ENCODE assay signal across 13 cellular contexts in genomic region chr2:47063159-47063930, GRCh38.
DNase-seq lines count a peak whose midpoint lies in the region; ATAC-seq and TF ChIP-seq lines count a peak whose summit lies in the region.
"Had no signal": no experiment of that assay in that cellular context is flagged by ENCODE, and none has a peak within 500 bp of the region (broad histone marks: within the 10 kb centered on the region; RNA-seq: fewer than 3 reads in every experiment).

No MANE protein-coding gene starts in this region.

- H3K4me1 ChIP-seq in transverse colon: peaks cover 19 to 72% (median 41%) of the 10 kb centered on the region in 4 donors

- H3K27ac ChIP-seq in caudate nucleus (ENCODE audit: low read depth, low read length) (peak overlapping the region; percentile 91), transverse colon (peak overlapping the region; percentile 8 to 87 (median 61))
- H3K27ac ChIP-seq: suprapubic skin had no signal

- H3K27ac Mint-ChIP-seq in activated T-cell treated with anti-CD3 and anti-CD28 coated beads, Interleukin-2, amount 50 U/mL, for 24 hours: peak overlapping the region; percentile 0
- H3K27ac Mint-ChIP-seq in nephron: peak overlapping the region; percentile 81 to 91 (median 89)

- no peak overlapping the region for H3K4me3 Mint-ChIP-seq in activated T-cell treated with anti-CD3 and anti-CD28 coated beads, Interleukin-2, amount 50 U/mL, for 24 hours
- H3K4me3 Mint-ChIP-seq in nephron: peak overlapping the region in 1 of 3 experiments; percentile 22

- TF ChIP-seq POLR2A in transverse colon (IDR thresholded peaks at IDR 0.05): no peak

- H3K4me1 Mint-ChIP-seq in activated T-cell treated with anti-CD3 and anti-CD28 coated beads, Interleukin-2, amount 50 U/mL, for 24 hours (ENCODE audit: low read depth): peaks cover 14% of the 10 kb centered on the region
- peaks cover 67% of the 10 kb centered on the region for H3K4me1 Mint-ChIP-seq in nephron

- H3K27me3 Mint-ChIP-seq in activated T-cell treated with anti-CD3 and anti-CD28 coated beads, Interleukin-2, amount 50 U/mL, for 24 hours: no peaks in the 10 kb centered on the region
- no peaks in the 10 kb centered on the region for H3K27me3 Mint-ChIP-seq in nephron (ENCODE audit: low read depth)

- peaks cover 82% of the 10 kb centered on the region for H3K36me3 Mint-ChIP-seq in activated T-cell treated with anti-CD3 and anti-CD28 coated beads, Interleukin-2, amount 50 U/mL, for 24 hours (ENCODE audit: low read depth)
- no peaks in the 10 kb centered on the region for H3K36me3 Mint-ChIP-seq in nephron (ENCODE audit: low read depth)

- TF ChIP-seq CTCF in nephron (IDR thresholded peaks at IDR 0.05; ENCODE audit: unreplicated experiment in 3 of 3): no peak
- no peak for TF ChIP-seq CTCF in transverse colon (IDR thresholded peaks at IDR 0.05)

- H3K9me3 ChIP-seq in transverse colon (no peaks in the 10 kb centered on the region), MG63 (no peaks in the 10 kb centered on the region)
- H3K9me3 ChIP-seq: suprapubic skin had no signal

- H3K36me3 ChIP-seq in transverse colon (peaks cover 0 to 7% (median 0%) of the 10 kb centered on the region in 4 donors), MG63 (peaks cover 25% of the 10 kb centered on the region)

- intact Hi-C loops in transverse colon (cut with DNase I; ENCODE audit: low total_unique reads): no loop called here

- H3K27me3 ChIP-seq in transverse colon (no peaks in the 10 kb centered on the region), MG63 (no peaks in the 10 kb centered on the region)
- H3K27me3 ChIP-seq: suprapubic skin had no signal

- no peak for DNase-seq in activated T-cell treated with anti-CD3 and anti-CD28 coated beads, Interleukin-2, amount 50 U/mL, for 24 hours
- DNase-seq in activated T-cell treated with anti-CD3 and anti-CD28 coated beads, Interleukin-2, amount 50 U/mL, for 1 hour: no peak
- DNase-seq in caudate nucleus (lab: John Stamatoyannopoulos, UW) (peak in 1 of 61 donors; percentile 21), transverse colon (no peak), MG63 (no peak), ureter (ENCODE audit: low spot score) (no peak)
- DNase-seq: activated CD8-positive, alpha-beta memory T cell treated with anti-CD3 and anti-CD28 coated beads, Interleukin-2, amount 50 U/mL, for 48 hours; DMS79 had no signal

- WGBS in transverse colon (ENCODE audit: low coverage in 1 of 2), 2 donors: 65 to 74% methylated on average over 6 to 7 of the region's 7 CpGs

- no peak for ATAC-seq in GM18868 (IDR thresholded peaks at IDR 0.05; ENCODE audit: unreplicated experiment)
- ATAC-seq: GM12878 had no signal

- H3K4me3 ChIP-seq in transverse colon (no peak overlapping the region), MG63 (no peak overlapping the region)
- H3K4me3 ChIP-seq: GM12878, lung, suprapubic skin had no signal

- in situ Hi-C loops in transverse colon (cut with MboI; ENCODE audit: low pct_ligation_motif_present in 1 of 4, low pct_unique_long_range_greater_than_20kb in 1 of 4, low sequenced_read_pairs in 3 of 4): no loop called here

- no peaks in the 10 kb centered on the region for H3K9me3 Mint-ChIP-seq in activated T-cell treated with anti-CD3 and anti-CD28 coated beads, Interleukin-2, amount 50 U/mL, for 24 hours
- H3K9me3 Mint-ChIP-seq in nephron: no peaks in the 10 kb centered on the region

- TF ChIP-seq EP300 in transverse colon (IDR thresholded peaks at IDR 0.05; ENCODE audit: low read depth): no peak
